8 cellular contexts compared by ENCODE assay signal in genomic region chr5:138339086-138339456, GRCh38. TPM values are rescaled to one million over a fixed set of nuclear protein-coding genes. Genes with fewer than 3 reads are reported as not detected.
A peak's percentile ranks its signal among the peaks of the same experiment; 100 is the strongest.
DNase-seq lines count a peak whose midpoint lies in the region; ATAC-seq and TF ChIP-seq lines count a peak whose summit lies in the region.

No MANE protein-coding gene starts in this region.

- peak overlapping the region; percentile 77 for H3K4me3 ChIP-seq in BJ (ENCODE audit: low read depth, low read length)
- H3K4me3 ChIP-seq in Karpas-422 (ENCODE audit: low read length) = peak overlapping the region; percentile 85
- peak overlapping the region; percentile 91 for H3K4me3 ChIP-seq in choroid plexus epithelial cell (ENCODE audit: low read depth, low read length)

- CTCF ChIA-PET in BJ (lab: Yijun Ruan, JAX) = interaction anchor here (0.6 to 8.9 kb wide), 3 partner anchors 10 to 166 kb away, joined by 3 to 118 read pairs (median 3); partner anchors contain the start of gene KDM3B

- POLR2A ChIA-PET in BJ (lab: Charles Lee) = interaction anchor here (0.8 to 1.2 kb wide), 2 partner anchors 10 to 12 kb away, joined by 3 read pairs; no protein-coding TSS in a partner anchor

- ATAC-seq in GM18868 (IDR thresholded peaks at IDR 0.05; ENCODE audit: unreplicated experiment) (no peak), HG03342 (IDR thresholded peaks at IDR 0.05; ENCODE audit: unreplicated experiment) (no peak)

- no peak for TF ChIP-seq CTCF in BJ (IDR thresholded peaks at IDR 0.05; ENCODE audit: insufficient read depth, low read depth, low read length)
- no peak for TF ChIP-seq CTCF in choroid plexus epithelial cell (conservative IDR thresholded peaks at IDR 0.05; ENCODE audit: low read depth, low read length)

- H2AFZ ChIP-seq in Karpas-422 (ENCODE audit: low read length) = no peak overlapping the region

- H3K79me2 ChIP-seq in Karpas-422 (ENCODE audit: low read length) = peaks cover 45% of the 10 kb centered on the region

- H3K27me3 ChIP-seq in BJ (ENCODE audit: control insufficient read depth, insufficient read depth, low read length) = no peaks in the 10 kb centered on the region
- H3K27me3 ChIP-seq in Karpas-422 (ENCODE audit: low read length) = no peaks in the 10 kb centered on the region

- H3K36me3 ChIP-seq in BJ (ENCODE audit: control insufficient read depth, insufficient read depth, low read length) = peaks cover 4% of the 10 kb centered on the region; the same call in 1 of the 2 replicates
- H3K36me3 ChIP-seq in Karpas-422 (ENCODE audit: insufficient read depth, low read length) = peaks cover 22% of the 10 kb centered on the region

- no peaks in the 10 kb centered on the region for H3K9me2 ChIP-seq in Karpas-422 (replicated peaks; ENCODE audit: insufficient read depth, low read length)

- H3K9me3 ChIP-seq in Karpas-422 (ENCODE audit: low read length) = no peaks in the 10 kb centered on the region

- peak overlapping the region; percentile 86 for H3K9ac ChIP-seq in Karpas-422 (ENCODE audit: low read length)

- peak overlapping the region; percentile 72; the same call in 1 of the 2 replicates for H3K27ac ChIP-seq in Karpas-422 (ENCODE audit: low read length)

- DNase-seq in BJ (ENCODE audit: low read depth) = no peak
- peak; percentile 60 for DNase-seq in Karpas-422
- DNase-seq in choroid plexus epithelial cell (ENCODE audit: low read depth) = no peak
- peak; percentile 33 for DNase-seq in midbrain (lab: John Stamatoyannopoulos, UW)
- DNase-seq in NCI-H2107 treated with DMSO at 0.1 percent for 48 hours (lab: John Stamatoyannopoulos, UW; ENCODE audit: unreplicated experiment) = no peak
- no peak for DNase-seq in DMS 273 treated with DMSO at 0.1 percent for 48 hours (lab: John Stamatoyannopoulos, UW)

- peaks cover 18% of the 10 kb centered on the region; the same call in 1 of the 2 replicates for H4K20me1 ChIP-seq in Karpas-422 (ENCODE audit: insufficient read depth, low read depth, low read length)

- peaks cover 22% of the 10 kb centered on the region for H3K4me1 ChIP-seq in Karpas-422 (ENCODE audit: low read length)

- H3K4me2 ChIP-seq in Karpas-422 (ENCODE audit: low read depth, low read length, poor library complexity, severe bottlenecking) = peak overlapping the region; percentile 92

RNA-seq across cellular contexts. Expression of gene FAM53C, which starts 1.0 kb away (rescaled TPM):
- polyA plus RNA-seq in BJ (2011; rRNA removed) = 30.1 and 31.3 TPM in 2 replicates
- 29.2 and 50.4 TPM in 2 replicates for polyA minus RNA-seq in BJ (2011; rRNA and poly(A)+ RNA removed)
- total RNA-seq in Karpas-422 (2014; rRNA removed; shearing (Covaris generic); ENCODE audit: low replicate concordance) = 48.2 and 62.8 TPM in 2 replicates

RNA-seq across cellular contexts. Expression of gene CDC25C, which starts 7.5 kb away (rescaled TPM):
- 7.8 and 8.7 TPM in 2 replicates for polyA plus RNA-seq in BJ (2011; rRNA removed)
- polyA minus RNA-seq in BJ (2011; rRNA and poly(A)+ RNA removed) = 3.0 and 4.2 TPM in 2 replicates
- 6.1 and 11.1 TPM in 2 replicates for total RNA-seq in Karpas-422 (2014; rRNA removed; shearing (Covaris generic); ENCODE audit: low replicate concordance)

RNA-seq across cellular contexts. Expression of gene KDM3B, which starts 13.4 kb away (rescaled TPM):
- polyA plus RNA-seq in BJ (2011; rRNA removed) = 20.4 and 21.2 TPM in 2 replicates
- polyA minus RNA-seq in BJ (2011; rRNA and poly(A)+ RNA removed) = 23.3 and 27.8 TPM in 2 replicates
- total RNA-seq in Karpas-422 (2014; rRNA removed; shearing (Covaris generic); ENCODE audit: low replicate concordance) = 44.9 and 56.3 TPM in 2 replicates

Comparison
In these comparisons a context has a peak if more than half of its experiments do, and no peak if none do; other contexts are left out.
1. DNase-seq: peak in Karpas-422 (single experiment) and midbrain (single experiment); none in BJ (single experiment), choroid plexus epithelial cell (single experiment), NCI-H2107 treated with DMSO at 0.1 percent for 48 hours (single experiment) and DMS 273 treated with DMSO at 0.1 percent for 48 hours (single experiment).
2. Peak in every context shown above with its lines, with median percentiles within 50 percentile points of each other: H3K4me3 ChIP-seq.